ENCODE assay signal across 14 cellular contexts in genomic region chr11:75387742-75388294, GRCh38. TPM values are rescaled to one million over a fixed set of nuclear protein-coding genes. Genes with fewer than 3 reads are reported as not detected.
"Had no signal": no experiment of that assay in that cellular context is flagged by ENCODE, and none has a peak within 500 bp of the region (broad histone marks: within the 10 kb centered on the region; RNA-seq: fewer than 3 reads in every experiment).

No MANE protein-coding gene starts in this region.

- H3K4me3 ChIP-seq: dorsolateral prefrontal cortex, left lung, neural progenitor cell, ovary, sigmoid colon, thyroid gland, vagina had no signal

- H3K27ac ChIP-seq: dorsolateral prefrontal cortex, left lung, neural progenitor cell, ovary, thyroid gland, vagina had no signal

- H3K27ac Mint-ChIP-seq: activated naive CD4-positive, alpha-beta T cell treated with anti-CD3 and anti-CD28 coated beads for 36 hours; activated naive CD8-positive, alpha-beta T cell treated with anti-CD3 and anti-CD28 coated beads, Interleukin-2, amount 50 U/mL, for 24 hours; activated T-helper 2 cell treated with anti-CD3 and anti-CD28 coated beads, Interferon-gamma antibody, Interleukin-2, Interleukin-4, amounts not matched to agents 10 μg/mL and 5 μg/mL and 100 μg/mL, durations not matched to agents 14 hours and 24 hours and 36 hours; naive B cell; neural progenitor cell; T-helper 2 cell treated with Interferon-gamma antibody and Interleukin-4, amounts not matched to agents 5 μg/mL and 100 μg/mL, for 36 hours had no signal

- H3K36me3 ChIP-seq: left lung, neural progenitor cell, ovary, sigmoid colon, thyroid gland, vagina had no signal

- H3K9me3 Mint-ChIP-seq: activated naive CD4-positive, alpha-beta T cell treated with anti-CD3 and anti-CD28 coated beads for 36 hours; activated naive CD8-positive, alpha-beta T cell treated with anti-CD3 and anti-CD28 coated beads, Interleukin-2, amount 50 U/mL, for 24 hours; activated T-helper 2 cell treated with anti-CD3 and anti-CD28 coated beads, Interferon-gamma antibody, Interleukin-2, Interleukin-4, amounts not matched to agents 10 μg/mL and 5 μg/mL and 100 μg/mL, durations not matched to agents 14 hours and 24 hours and 36 hours; naive B cell; neural progenitor cell; T-helper 2 cell treated with Interferon-gamma antibody and Interleukin-4, amounts not matched to agents 5 μg/mL and 100 μg/mL, for 36 hours had no signal

- H3K4me3 Mint-ChIP-seq: activated naive CD4-positive, alpha-beta T cell treated with anti-CD3 and anti-CD28 coated beads for 36 hours; activated naive CD8-positive, alpha-beta T cell treated with anti-CD3 and anti-CD28 coated beads, Interleukin-2, amount 50 U/mL, for 24 hours; naive B cell; neural progenitor cell; T-helper 2 cell treated with Interferon-gamma antibody and Interleukin-4, amounts not matched to agents 5 μg/mL and 100 μg/mL, for 36 hours had no signal

- H3K9me3 ChIP-seq: left lung, ovary, sigmoid colon, thyroid gland, vagina had no signal

- H3K9ac ChIP-seq: neural progenitor cell had no signal

- H3K27me3 ChIP-seq: dorsolateral prefrontal cortex, left lung, neural progenitor cell, ovary, sigmoid colon, thyroid gland, vagina had no signal

- FAIRE-seq: endometrium, kidney had no signal

- H3K36me3 Mint-ChIP-seq: naive B cell, neural progenitor cell had no signal

RNA-seq across cellular contexts. Expression of gene KLHL35, which starts 45.2 kb away (rescaled TPM):
- total RNA-seq: vagina had no signal
